11 cellular contexts compared by ENCODE assay signal in genomic region chr2:114022360-114023085, GRCh38.
DNase-seq lines count a peak whose midpoint lies in the region; ATAC-seq and TF ChIP-seq lines count a peak whose summit lies in the region.
"Had no signal": no experiment of that assay in that cellular context is flagged by ENCODE, and none has a peak within 500 bp of the region (broad histone marks: within the 10 kb centered on the region; RNA-seq: fewer than 3 reads in every experiment).

No MANE protein-coding gene starts in this region.

- CTCF ChIA-PET in RWPE1 (lab: Yijun Ruan, JAX), result no interaction called here

- POLR2A ChIA-PET in RWPE1 (lab: Yijun Ruan, JAX; ENCODE audit: low non-redundant PET), result no interaction called here

- TF ChIP-seq CTCF in RWPE1 (conservative IDR thresholded peaks at IDR 0.05; ENCODE audit: low read depth) (no peak), fibroblast of mammary gland (conservative IDR thresholded peaks at IDR 0.05; ENCODE audit: control insufficient read depth, insufficient read depth, low read depth, low read length) (no peak)

- H3K4me3 ChIP-seq in fibroblast of mammary gland (ENCODE audit: control insufficient read depth, low read depth, low read length), result no peak overlapping the region

- ATAC-seq in HG03378 (IDR thresholded peaks at IDR 0.05; ENCODE audit: unreplicated experiment), result no peak
- ATAC-seq in HG02970 (IDR thresholded peaks at IDR 0.05; ENCODE audit: low FRiP score, unreplicated experiment), result no peak
- ATAC-seq: activated T-cell treated with anti-CD3 and anti-CD28 coated beads, Interleukin-2, amount 50 U/mL, for 4 hours had no signal

- peak; percentile 42 for DNase-seq in GM03348 (ENCODE audit: low spot score)
- DNase-seq in RWPE1 (ENCODE audit: low spot score), result peak; percentile 87
- peak; percentile 90 for DNase-seq in fibroblast of mammary gland (ENCODE audit: low read depth)
- peak; percentile 99 for DNase-seq in renal cortical epithelial cell (ENCODE audit: low read depth)
- no peak for DNase-seq in NCI-H510A (lab: John Stamatoyannopoulos, UW)
- DNase-seq in NCI-H1092 treated with DMSO at 0.1 percent for 48 hours (lab: John Stamatoyannopoulos, UW), result no peak
- DNase-seq: activated T-cell treated with anti-CD3 and anti-CD28 coated beads, Interleukin-2, amount 50 U/mL, for 4 hours; DMS79 treated with DMSO at 0.1 percent for 48 hours; midbrain had no signal

- no peak overlapping the region for H3K27ac ChIP-seq in RWPE1

Comparison
In these comparisons a context has a peak if more than half of its experiments do, and no peak if none do; other contexts are left out.
1. DNase-seq: peak in GM03348 (single experiment), RWPE1 (single experiment), fibroblast of mammary gland (single experiment) and renal cortical epithelial cell (single experiment); none in NCI-H510A (single experiment) and NCI-H1092 treated with DMSO at 0.1 percent for 48 hours (single experiment).